In genomic region chr10:43879162-43879561, GRCh38 we compare ENCODE assay signal across 16 cellular contexts.
"Had no signal": no experiment of that assay in that cellular context is flagged by ENCODE, and none has a peak within 500 bp of the region (broad histone marks: within the 10 kb centered on the region; RNA-seq: fewer than 3 reads in every experiment).

No MANE protein-coding gene starts in this region.

- H3K27me3 ChIP-seq: brain microvascular endothelial cell, ovary, testis had no signal

- H3K27ac Mint-ChIP-seq: activated naive CD8-positive, alpha-beta T cell; memory B cell; T-helper 17 cell; WTC11 had no signal

- H3K4me1 ChIP-seq: testis had no signal

- H3K9me3 ChIP-seq: ovary, testis had no signal

- H3K27me3 Mint-ChIP-seq: activated naive CD8-positive, alpha-beta T cell had no signal

- DNase-seq: activated CD4-positive, alpha-beta T cell treated with anti-CD3 and anti-CD28 coated beads, Interleukin-2, amount 10 ng/mL, durations not matched to agents 24 days and 14 days; activated effector memory CD4-positive, alpha-beta T cell treated with Interleukin-2 at 50 U/mL for 16 hours; amygdala; brain microvascular endothelial cell; cerebellar nuclear complex; dermis blood vessel endothelial cell; glutamatergic neuron; left colon; retina; stimulated activated naive CD4-positive, alpha-beta T cell; T-helper 17 cell; testis had no signal

- H3K36me3 Mint-ChIP-seq: activated naive CD8-positive, alpha-beta T cell; WTC11 had no signal

- H3K36me3 ChIP-seq: brain microvascular endothelial cell, ovary had no signal

- H3K4me3 ChIP-seq: ovary, testis had no signal

- H3K27ac ChIP-seq: brain microvascular endothelial cell, ovary, testis had no signal

- ATAC-seq: left colon, T-helper 17 cell, WTC11 had no signal

- H3K4me3 Mint-ChIP-seq: activated CD4-positive, alpha-beta T cell treated with anti-CD3 and anti-CD28 coated beads, Interleukin-2, amount 10 ng/mL, durations not matched to agents 24 days and 14 days; activated naive CD8-positive, alpha-beta T cell; memory B cell; T-helper 17 cell; WTC11 had no signal

- H3K9me3 Mint-ChIP-seq: activated CD4-positive, alpha-beta T cell treated with anti-CD3 and anti-CD28 coated beads, Interleukin-2, amount 10 ng/mL, durations not matched to agents 24 days and 14 days; WTC11 had no signal

- H3K4me1 Mint-ChIP-seq: activated CD4-positive, alpha-beta T cell treated with anti-CD3 and anti-CD28 coated beads, Interleukin-2, amount 10 ng/mL, durations not matched to agents 24 days and 14 days; memory B cell; T-helper 17 cell had no signal
